Comparison of ENCODE assay signal across 11 cellular contexts in the genomic region with DNA sequence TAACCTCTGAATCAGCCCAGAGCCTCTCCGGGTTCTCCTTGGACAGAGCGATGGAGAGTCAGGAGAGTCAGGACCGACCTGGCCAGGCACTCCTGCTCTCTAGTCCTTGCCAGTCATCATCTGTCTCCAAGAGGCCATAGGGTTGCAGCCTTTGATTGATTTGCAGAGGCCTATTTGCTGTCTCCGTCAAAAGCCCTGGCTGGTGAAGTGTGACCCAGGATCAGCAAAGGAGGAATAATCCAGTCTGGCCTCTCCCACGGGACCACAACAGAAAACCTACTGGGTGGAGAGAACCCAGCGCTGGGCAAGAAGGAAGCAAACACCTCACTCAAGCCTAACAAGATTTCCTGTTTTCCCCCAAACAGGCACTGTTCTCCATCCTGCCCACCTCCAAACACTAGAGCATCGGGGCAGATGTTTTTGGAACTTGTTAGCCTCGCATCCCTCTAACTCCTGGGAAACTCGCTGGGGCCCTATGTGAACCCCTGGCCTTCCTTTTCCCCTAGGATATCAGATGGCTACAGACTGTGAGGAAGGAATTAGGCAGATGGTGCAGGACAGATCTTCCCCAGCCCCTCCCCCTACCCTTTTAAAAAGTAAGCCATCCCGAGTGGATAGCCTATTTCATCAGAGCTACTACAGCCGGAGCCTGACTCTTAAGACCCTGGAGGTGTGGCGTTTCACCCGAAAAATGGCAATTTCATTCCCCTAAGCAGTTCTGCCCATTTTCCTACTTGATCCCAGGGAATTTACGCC. TPM values are rescaled to one million over a fixed set of nuclear protein-coding genes. Genes with fewer than 3 reads are reported as not detected.
A peak's percentile ranks its signal among the peaks of the same experiment; 100 is the strongest.
DNase-seq lines count a peak whose midpoint lies in the region; ATAC-seq, FAIRE-seq and TF ChIP-seq lines count a peak whose summit lies in the region.
"Had no signal": no experiment of that assay in that cellular context is flagged by ENCODE, and none has a peak within 500 bp of the region (broad histone marks: within the 10 kb centered on the region; RNA-seq: fewer than 3 reads in every experiment).

No MANE protein-coding gene starts in this region.

- H3K27me3 ChIP-seq in MM.1S (replicated peaks; ENCODE audit: insufficient read depth, low read length) (no peaks in the 10 kb centered on the region), endothelial cell of umbilical vein (ENCODE audit: control insufficient read depth in 2 of 2, insufficient read depth in 2 of 2, low read length in 2 of 2) (no peaks in the 10 kb centered on the region), neural progenitor cell (no peaks in the 10 kb centered on the region), ascending aorta (no peaks in the 10 kb centered on the region)

- TF ChIP-seq POLR2A in endothelial cell of umbilical vein (IDR thresholded peaks at IDR 0.05; ENCODE audit: low read depth, low read length): peak; percentile 26

- TF ChIP-seq CTCF in MM.1S (IDR thresholded peaks at IDR 0.05; ENCODE audit: low read length) (no peak), endothelial cell of umbilical vein (IDR thresholded peaks at IDR 0.05; ENCODE audit: extremely low read depth in 1 of 2, insufficient read depth in 1 of 2, low read depth in 1 of 2, low read length in 2 of 2) (no peak), neural progenitor cell (IDR thresholded peaks at IDR 0.05) (no peak), ascending aorta (IDR thresholded peaks at IDR 0.05) (no peak)

- H3K4me1 Mint-ChIP-seq in neural progenitor cell: peaks cover 20% of the 10 kb centered on the region

- dilution Hi-C loops in endothelial cell of umbilical vein (cut with MboI; ENCODE audit: extremely low pct_ligation_motif_present, low sequenced_read_pairs): no loop called here

- intact Hi-C loops in endothelial cell of umbilical vein (cut with micrococcal nuclease): no loop called here
- intact Hi-C loops in ascending aorta (cut with DNase I): no loop called here

- peaks cover 12% of the 10 kb centered on the region for H3F3A ChIP-seq in MM.1S (ENCODE audit: insufficient read depth, low read length)
- peaks cover 21% of the 10 kb centered on the region for H3F3A ChIP-seq in neural progenitor cell (ENCODE audit: low read depth)

- BruUV-seq in endothelial cell of umbilical vein (replicated peaks; lab: Mats Ljungman, UMichigan): no TSS peak

- H2AFZ ChIP-seq in MM.1S (ENCODE audit: low read length): no peak overlapping the region
- H2AFZ ChIP-seq in endothelial cell of umbilical vein (ENCODE audit: low read depth, low read length): no peak overlapping the region
- no peak overlapping the region for H2AFZ ChIP-seq in neural progenitor cell (replicated peaks)

- peak overlapping the region; percentile 12 for H3K4me2 ChIP-seq in MM.1S (ENCODE audit: low read depth, low read length)
- no peak overlapping the region for H3K4me2 ChIP-seq in endothelial cell of umbilical vein (ENCODE audit: insufficient read depth, low read length)
- H3K4me2 ChIP-seq in neural progenitor cell: no peak overlapping the region

- peaks cover 24% of the 10 kb centered on the region for H3K36me3 Mint-ChIP-seq in neural progenitor cell

- CTCF ChIA-PET in endothelial cell of umbilical vein (lab: Charles Lee): interaction anchor here (0.8 to 1.4 kb wide), 3 partner anchors 13 to 430 kb away, joined by 3 to 4 read pairs (median 3); no protein-coding TSS in a partner anchor

- H3K9ac ChIP-seq in MM.1S (ENCODE audit: low read length) (no peak overlapping the region), endothelial cell of umbilical vein (replicated peaks; ENCODE audit: extremely low read depth, insufficient read depth, low read length) (no peak overlapping the region), neural progenitor cell (no peak overlapping the region)

- H4K20me1 ChIP-seq in MM.1S (ENCODE audit: insufficient read depth, low read length) (no peaks in the 10 kb centered on the region), endothelial cell of umbilical vein (replicated peaks; ENCODE audit: control insufficient read depth, extremely low read depth, insufficient read depth, low read length) (no peaks in the 10 kb centered on the region), neural progenitor cell (ENCODE audit: low read depth) (no peaks in the 10 kb centered on the region)

- H3K27ac ChIP-seq in MM.1S (ENCODE audit: low read length): peak overlapping the region; percentile 21; the same call in 1 of the 2 replicates
- no peak overlapping the region for H3K27ac ChIP-seq in endothelial cell of umbilical vein (ENCODE audit: insufficient read depth, low read depth, low read length)
- peak overlapping the region; percentile 34 for H3K27ac ChIP-seq in neural progenitor cell
- H3K27ac ChIP-seq in ascending aorta: no peak overlapping the region

- no peaks in the 10 kb centered on the region for H3K9me2 ChIP-seq in MM.1S (replicated peaks; ENCODE audit: insufficient read depth, low read length)

- peak overlapping the region; percentile 10 for H3K27ac Mint-ChIP-seq in neural progenitor cell

- H3K4me1 ChIP-seq in MM.1S (ENCODE audit: low read length) (peaks cover 20% of the 10 kb centered on the region), endothelial cell of umbilical vein (ENCODE audit: control insufficient read depth, extremely low read depth, insufficient read depth, low read length) (peaks cover 8% of the 10 kb centered on the region), neural progenitor cell (peaks cover 13% of the 10 kb centered on the region), ascending aorta (no peaks in the 10 kb centered on the region)

- H3K36me3 ChIP-seq in MM.1S (replicated peaks; ENCODE audit: insufficient read depth, low read length) (no peaks in the 10 kb centered on the region), endothelial cell of umbilical vein (ENCODE audit: control insufficient read depth in 2 of 2, extremely low read depth in 1 of 2, insufficient read depth in 2 of 2, low read length in 2 of 2) (peaks cover 8 to 23% of the 10 kb centered on the region in 2 experiments), neural progenitor cell (no peaks in the 10 kb centered on the region), ascending aorta (peaks cover 0 to 8% of the 10 kb centered on the region in 2 donors)

- H3K9me1 ChIP-seq in endothelial cell of umbilical vein (replicated peaks; ENCODE audit: control insufficient read depth, extremely low read depth, insufficient read depth, low read length): no peaks in the 10 kb centered on the region

- no peaks in the 10 kb centered on the region for H3K79me2 ChIP-seq in MM.1S (ENCODE audit: low read length)
- no peaks in the 10 kb centered on the region for H3K79me2 ChIP-seq in endothelial cell of umbilical vein (ENCODE audit: control insufficient read depth, insufficient read depth, low read length)
- H3K79me2 ChIP-seq in neural progenitor cell (ENCODE audit: low read depth): no peaks in the 10 kb centered on the region

- H3K27me3 Mint-ChIP-seq in neural progenitor cell (ENCODE audit: insufficient read depth, low read depth): peaks cover 4% of the 10 kb centered on the region

- no peaks in the 10 kb centered on the region for H3K9me3 Mint-ChIP-seq in neural progenitor cell

- POLR2A ChIA-PET in endothelial cell of umbilical vein (lab: Charles Lee): no interaction called here

- H3K9me3 ChIP-seq in MM.1S (replicated peaks; ENCODE audit: insufficient read depth, low read length) (no peaks in the 10 kb centered on the region), endothelial cell of umbilical vein (replicated peaks; ENCODE audit: control insufficient read depth, insufficient read depth, low read length) (no peaks in the 10 kb centered on the region), neural progenitor cell (ENCODE audit: low read depth) (no peaks in the 10 kb centered on the region), ascending aorta (no peaks in the 10 kb centered on the region)

- peak; percentile 78 for DNase-seq in DMS 273 (lab: John Stamatoyannopoulos, UW; ENCODE audit: unreplicated experiment)
- DNase-seq in MM.1S: no peak
- DNase-seq in endothelial cell of umbilical vein (ENCODE audit: low read depth, low spot score): no peak
- no peak for DNase-seq in neural progenitor cell (ENCODE audit: low spot score)
- no peak for DNase-seq in NCI-H128 (lab: John Stamatoyannopoulos, UW; ENCODE audit: unreplicated experiment)
- no peak for DNase-seq in NCI-H1417 treated with DMSO at 0.1 percent for 48 hours (lab: John Stamatoyannopoulos, UW)
- DNase-seq in ascending aorta (ENCODE audit: low spot score in 2 of 2): no peak
- DNase-seq: islet precursor cell, NCI-H526 treated with DMSO at 0.1 percent for 48 hours had no signal

- FAIRE-seq in endothelial cell of umbilical vein (lab: Jason Lieb, UNC): no peak

- H3K4me3 Mint-ChIP-seq in neural progenitor cell: no peak overlapping the region

- H3K4me3 ChIP-seq in MM.1S (ENCODE audit: low read length) (no peak overlapping the region), endothelial cell of umbilical vein (replicated peaks in 1 of 3; ENCODE audit: insufficient read depth in 1 of 3, low read depth in 1 of 3, low read length in 3 of 3) (no peak overlapping the region), neural progenitor cell (no peak overlapping the region), ascending aorta (no peak overlapping the region)

- ATAC-seq in GM19395 (IDR thresholded peaks at IDR 0.05; ENCODE audit: unreplicated experiment): no peak
- ATAC-seq: esophagus mucosa had no signal

TF ChIP-seq in endothelial cell of umbilical vein, 7 proteins besides CTCF, POLR2A, EP300 and RAD21:
- TF ChIP-seq POLR2AphosphoS5 (IDR thresholded peaks at IDR 0.05; ENCODE audit: insufficient read depth, low read depth, low read length): peak; percentile 3
- no peak for TF ChIP-seq GATA2 (IDR thresholded peaks at IDR 0.05; ENCODE audit: insufficient read depth, insufficient read length, low read depth, low read length)

RNA-seq across cellular contexts. Expression of a gene that starts 54.3 kb away (rescaled TPM):
- total RNA-seq in endothelial cell of umbilical vein (156 and 264 TPM in 2 replicates), neural progenitor cell (ENCODE audit: low replicate concordance) (37.7 and 38.4 TPM in 2 replicates), ascending aorta (141 TPM)
- polyA plus RNA-seq in endothelial cell of umbilical vein: 86.4 and 97.3 TPM in 2 replicates
- polyA plus RNA-seq in endothelial cell of umbilical vein (2011; cell fraction: cytosol; rRNA removed): 56.4 and 60.5 TPM in 2 replicates
- 106 and 108 TPM in 2 replicates for polyA plus RNA-seq in endothelial cell of umbilical vein (2011; cell fraction: nucleus; rRNA removed)
- polyA plus RNA-seq in endothelial cell of umbilical vein (2012): 37.0 and 88.8 TPM in 2 replicates
- polyA minus RNA-seq in endothelial cell of umbilical vein: 119 and 146 TPM in 2 replicates
- 55.5 TPM for polyA minus RNA-seq in endothelial cell of umbilical vein (2011; cell fraction: cytosol; rRNA and poly(A)+ RNA removed)
- polyA minus RNA-seq in endothelial cell of umbilical vein (2011; cell fraction: nucleus; rRNA and poly(A)+ RNA removed): 52.4 and 55.8 TPM in 2 replicates

Comparison
In these comparisons a context has a peak if more than half of its experiments do, and no peak if none do; other contexts are left out.
1. H3K27ac ChIP-seq: peak in MM.1S (single experiment) and neural progenitor cell (single experiment); none in endothelial cell of umbilical vein (single experiment) and ascending aorta (0 of 2).